17 cellular contexts compared by ENCODE assay signal in the genomic region with DNA sequence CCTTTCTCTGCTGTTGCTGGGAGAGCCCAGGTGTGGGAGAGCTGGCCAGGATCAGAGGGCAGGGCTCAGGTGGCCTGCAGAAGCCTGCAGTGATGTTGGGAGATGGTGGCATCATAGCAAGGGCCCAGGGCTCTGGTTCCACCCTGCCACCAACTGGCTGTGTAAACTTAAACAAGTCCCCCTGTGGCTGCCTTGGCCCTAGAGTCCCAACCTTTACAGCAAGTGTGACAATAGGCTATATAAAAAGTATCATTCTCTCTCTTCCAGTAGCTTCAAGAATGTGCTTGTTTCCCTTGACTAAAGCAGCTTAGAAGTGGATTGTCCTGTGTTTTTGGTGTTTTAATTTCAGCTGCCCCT.
DNase-seq lines count a peak whose midpoint lies in the region; ATAC-seq and TF ChIP-seq lines count a peak whose summit lies in the region.
"Had no signal": no experiment of that assay in that cellular context is flagged by ENCODE, and none has a peak within 500 bp of the region (broad histone marks: within the 10 kb centered on the region; RNA-seq: fewer than 3 reads in every experiment).

No MANE protein-coding gene starts in this region.

- H3F3A ChIP-seq in PC-9 (ENCODE audit: insufficient read depth, low read depth), result peaks cover 66% of the 10 kb centered on the region

- CTCF ChIA-PET in Calu3 (lab: Charles Lee) (interaction anchor here (0.5 to 1.2 kb wide), 3 partner anchors 122 to 366 kb away, joined by 3 to 6 read pairs (median 3); no protein-coding TSS in a partner anchor), PC-9 (lab: Charles Lee) (interaction anchor here (0.9 kb wide), 1 partner anchor 372 kb away, joined by 3 read pairs; no protein-coding TSS in a partner anchor)

- no peak for DNase-seq in Calu3
- DNase-seq in PC-9, result no peak
- no peak for DNase-seq in hepatocyte (ENCODE audit: low spot score)
- no peak for DNase-seq in NCI-H82 (lab: John Stamatoyannopoulos, UW)
- DNase-seq in RKO (ENCODE audit: low spot score), result no peak
- DNase-seq: activated CD8-positive, alpha-beta memory T cell treated with anti-CD3 and anti-CD28 coated beads, Interleukin-2, amount 50 U/mL, for 4 hours; gastrocnemius medialis; lower lobe of right lung; naive thymus-derived CD8-positive, alpha-beta T cell; NCI-H187 treated with DMSO at 0.1 percent for 48 hours; NCI-H510A; Peyer's patch; T-cell had no signal

- no peak for ATAC-seq in GM21717 (IDR thresholded peaks at IDR 0.05; ENCODE audit: unreplicated experiment)
- ATAC-seq: naive thymus-derived CD8-positive, alpha-beta T cell; T-cell had no signal

- POLR2A ChIA-PET in PC-9 (lab: Charles Lee; ENCODE audit: unreplicated experiment), result interaction anchor here (0.6 kb wide), 3 partner anchors 14 to 380 kb away, joined by 3 to 5 read pairs (median 3); no protein-coding TSS in a partner anchor

- intact Hi-C loops in Calu3 (cut with micrococcal nuclease; ENCODE audit: unreplicated experiment), result loop anchor here (10.0 kb wide), 1 partner anchor 188 kb away; no protein-coding TSS in a partner anchor
- intact Hi-C loops in PC-9 (cut with micrococcal nuclease; ENCODE audit: unreplicated experiment), result loop anchor here (1.0 to 5.0 kb wide), 10 partner anchors 23 to 414 kb away; no protein-coding TSS in a partner anchor

- H3K9me3 ChIP-seq in PC-9 (ENCODE audit: insufficient read depth, low read depth), result no peaks in the 10 kb centered on the region
- H3K9me3 ChIP-seq in hepatocyte (ENCODE audit: low read depth), result no peaks in the 10 kb centered on the region
- H3K9me3 ChIP-seq: gastrocnemius medialis, lower lobe of right lung, Peyer's patch had no signal

- no peaks in the 10 kb centered on the region for H3K27me3 ChIP-seq in ACC112 (ENCODE audit: insufficient read depth, low read length)
- H3K27me3 ChIP-seq in PC-9 (ENCODE audit: insufficient read depth, low read depth), result no peaks in the 10 kb centered on the region
- no peaks in the 10 kb centered on the region for H3K27me3 ChIP-seq in hepatocyte
- H3K27me3 ChIP-seq: gastrocnemius medialis, Peyer's patch had no signal

- no peaks in the 10 kb centered on the region for H3K36me3 ChIP-seq in ACC112 (ENCODE audit: insufficient read depth, low read length)
- no peaks in the 10 kb centered on the region for H3K36me3 ChIP-seq in PC-9 (ENCODE audit: low read depth)
- H3K36me3 ChIP-seq in hepatocyte (replicated peaks; ENCODE audit: insufficient read depth, low read depth), result no peaks in the 10 kb centered on the region
- H3K36me3 ChIP-seq: gastrocnemius medialis, lower lobe of right lung, Peyer's patch had no signal

- H3K27ac ChIP-seq in ACC112 (ENCODE audit: low read depth, low read length) (peak overlapping the region; percentile 56), PC-9 (peak overlapping the region; percentile 89), hepatocyte (peak overlapping the region; percentile 76)
- H3K27ac ChIP-seq: C4-2B, gastrocnemius medialis, lower lobe of right lung, Peyer's patch had no signal

- H2AFZ ChIP-seq in ACC112 (ENCODE audit: low read length, unreplicated experiment) (no peak overlapping the region), PC-9 (no peak overlapping the region), hepatocyte (no peak overlapping the region)

- peaks cover 78% of the 10 kb centered on the region for H3K79me2 ChIP-seq in ACC112 (ENCODE audit: control insufficient read depth, insufficient read depth, low read length, unreplicated experiment)
- no peaks in the 10 kb centered on the region for H3K79me2 ChIP-seq in PC-9 (ENCODE audit: low read depth)
- H3K79me2 ChIP-seq in hepatocyte, result no peaks in the 10 kb centered on the region

- TF ChIP-seq CTCF in Calu3 (IDR thresholded peaks at IDR 0.05; ENCODE audit: unreplicated experiment) (no peak), PC-9 (conservative IDR thresholded peaks at IDR 0.05) (no peak), hepatocyte (IDR thresholded peaks at IDR 0.05; ENCODE audit: poor library complexity) (no peak)

- H3K27me3 Mint-ChIP-seq in Calu3 (ENCODE audit: unreplicated experiment), result peaks cover 4% of the 10 kb centered on the region

- H3K4me3 ChIP-seq in ACC112 (ENCODE audit: low read depth, low read length) (no peak overlapping the region), PC-9 (no peak overlapping the region), hepatocyte (no peak overlapping the region)
- H3K4me3 ChIP-seq: gastrocnemius medialis, lower lobe of right lung, Peyer's patch had no signal

- BruUV-seq in Calu3 (replicated peaks; lab: Mats Ljungman, UMichigan) (no TSS peak), PC-9 (replicated peaks; lab: Mats Ljungman, UMichigan) (no TSS peak)

- H3K4me1 Mint-ChIP-seq in Calu3 (ENCODE audit: low read depth, unreplicated experiment), result peaks cover 49% of the 10 kb centered on the region
- H3K4me1 Mint-ChIP-seq: central memory CD8-positive, alpha-beta T cell; naive thymus-derived CD8-positive, alpha-beta T cell; T-cell had no signal

- H3K27ac Mint-ChIP-seq in Calu3 (ENCODE audit: unreplicated experiment), result peak overlapping the region; percentile 69
- H3K27ac Mint-ChIP-seq: T-cell had no signal

- H3K4me1 ChIP-seq in ACC112 (ENCODE audit: control insufficient read depth, insufficient read depth, low read length, unreplicated experiment) (peaks cover 79% of the 10 kb centered on the region), PC-9 (replicated peaks; ENCODE audit: insufficient read depth) (peaks cover 92% of the 10 kb centered on the region), hepatocyte (ENCODE audit: insufficient read depth) (peaks cover 12% of the 10 kb centered on the region)
- H3K4me1 ChIP-seq: gastrocnemius medialis, Peyer's patch had no signal

- no peaks in the 10 kb centered on the region for H3K9me3 Mint-ChIP-seq in Calu3 (ENCODE audit: low read depth, unreplicated experiment)
- H3K9me3 Mint-ChIP-seq: central memory CD8-positive, alpha-beta T cell; naive thymus-derived CD8-positive, alpha-beta T cell; T-cell had no signal

- no peaks in the 10 kb centered on the region for H3K9me2 ChIP-seq in PC-9 (ENCODE audit: insufficient read depth)
- no peaks in the 10 kb centered on the region for H3K9me2 ChIP-seq in hepatocyte (replicated peaks; ENCODE audit: insufficient read depth)

- H3K4me2 ChIP-seq in PC-9, result peak overlapping the region; percentile 47
- no peak overlapping the region for H3K4me2 ChIP-seq in hepatocyte

- H3K36me3 Mint-ChIP-seq in Calu3 (ENCODE audit: insufficient read depth, unreplicated experiment), result peaks cover 12% of the 10 kb centered on the region
- H3K36me3 Mint-ChIP-seq: naive thymus-derived CD8-positive, alpha-beta T cell; T-cell had no signal

- H3K4me3 Mint-ChIP-seq in Calu3 (ENCODE audit: low read depth, unreplicated experiment), result peak overlapping the region; percentile 49
- H3K4me3 Mint-ChIP-seq: central memory CD8-positive, alpha-beta T cell; naive thymus-derived CD8-positive, alpha-beta T cell; T-cell had no signal

- H4K20me1 ChIP-seq in PC-9 (ENCODE audit: insufficient read depth), result no peaks in the 10 kb centered on the region
- no peaks in the 10 kb centered on the region for H4K20me1 ChIP-seq in hepatocyte (ENCODE audit: insufficient read depth, poor library complexity, severe bottlenecking)
